In the genomic region with DNA sequence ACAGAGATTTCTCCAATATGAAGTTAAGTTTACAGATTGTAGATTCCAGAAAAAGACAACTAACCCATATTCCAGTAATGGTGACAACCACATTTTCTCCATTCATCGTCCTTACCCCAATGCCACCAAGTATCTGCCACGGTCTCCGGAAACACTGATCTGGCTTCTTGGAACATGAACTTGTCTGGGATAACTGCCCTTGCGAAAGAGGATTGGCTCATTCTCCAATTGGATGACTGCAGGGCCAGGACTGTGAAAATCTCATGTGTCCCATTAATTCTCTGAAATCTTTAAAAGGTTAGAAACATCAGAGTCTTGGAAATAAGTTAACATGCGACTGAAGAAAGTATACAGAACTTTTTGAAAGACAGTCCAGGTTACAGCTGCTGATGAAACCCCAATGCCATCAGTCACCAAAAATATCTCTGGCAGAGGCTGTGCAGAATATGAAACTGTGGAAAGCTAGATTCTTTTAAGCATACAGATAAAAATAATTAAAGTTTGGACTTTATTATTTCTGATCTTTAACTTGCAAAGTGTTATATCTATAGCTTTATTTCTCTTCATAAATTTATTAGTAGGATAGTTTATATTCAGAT, we compare ENCODE assay signal across 21 cellular contexts.
"Had no signal": no experiment of that assay in that cellular context is flagged by ENCODE, and none has a peak within 500 bp of the region (broad histone marks: within the 10 kb centered on the region; RNA-seq: fewer than 3 reads in every experiment).

No MANE protein-coding gene starts in this region.

- H3K36me3 ChIP-seq: SJCRH30, WERI-Rb-1 had no signal

- H3K4me2 ChIP-seq: SK-N-SH had no signal

- H3K4me1 ChIP-seq: SJCRH30 had no signal

- H3K27ac ChIP-seq: SJCRH30, WERI-Rb-1 had no signal

- H3K9me3 ChIP-seq: SJCRH30 had no signal

- DNase-seq: activated CD4-positive, alpha-beta memory T cell treated with anti-CD3 and anti-CD28 coated beads, Interleukin-2, amount 10 ng/mL, durations not matched to agents 7 days and 5 days; activated CD4-positive, alpha-beta T cell treated with anti-CD3 and anti-CD28 coated beads for 36 hours; activated CD4-positive, alpha-beta T cell treated with anti-CD3 and anti-CD28 coated beads, Interleukin-2, amount 50 U/mL, for 1 hour; activated gamma-delta T cell; activated naive CD4-positive, alpha-beta T cell treated with anti-CD3 and anti-CD28 coated beads for 36 hours; activated T-cell treated with anti-CD3 and anti-CD28 coated beads for 4 hours; activated T-cell treated with anti-CD3 and anti-CD28 coated beads, Interleukin-2, amount 50 U/mL, for 48 hours; amygdala; IMR-90; Kasumi-1; KBM-7; NCI-H1105 treated with DMSO at 0.1 percent for 48 hours; NCI-H1436 treated with DMSO at 0.1 percent for 48 hours; NCI-H187; NCI-H2081; NCI-H510A treated with DMSO at 0.1 percent for 48 hours; SJCRH30; SK-N-SH; T-helper 1 cell; WERI-Rb-1 had no signal

- H3K4me3 ChIP-seq: SJCRH30 had no signal

- H3K27me3 ChIP-seq: SJCRH30 had no signal

- ATAC-seq: activated CD4-positive, alpha-beta T cell treated with anti-CD3 and anti-CD28 coated beads for 36 hours; activated T-helper 17 cell treated with anti-CD3 and anti-CD28 coated beads, Interleukin-2, amount 50 U/mL, for 72 hours had no signal

- H3K9ac ChIP-seq: SK-N-SH had no signal
